In genomic region chr11:65555693-65556231, GRCh38 we compare ENCODE assay signal across 9 cellular contexts. TPM values are rescaled to one million over a fixed set of nuclear protein-coding genes. Genes with fewer than 3 reads are reported as not detected.
DNase-seq lines count a peak whose midpoint lies in the region; ATAC-seq and TF ChIP-seq lines count a peak whose summit lies in the region.
"Had no signal": no experiment of that assay in that cellular context is flagged by ENCODE, and none has a peak within 500 bp of the region (broad histone marks: within the 10 kb centered on the region; RNA-seq: fewer than 3 reads in every experiment).

No MANE protein-coding gene starts in this region.

- H3K27me3 Mint-ChIP-seq in CD8-positive, alpha-beta memory T cell: peaks cover 0 to 2% of the 10 kb centered on the region in 2 donors
- H3K27me3 Mint-ChIP-seq in dendritic cell treated with granulocyte-macrophage colony-stimulating factor and Interleukin-4, amounts not matched to agents 40 ng/mL and 50 ng/mL, for 4 days: peaks cover 49% of the 10 kb centered on the region

- intact Hi-C loops in dendritic cell treated with granulocyte-macrophage colony-stimulating factor and Interleukin-4, amounts not matched to agents 40 ng/mL and 50 ng/mL, for 4 days (cut with micrococcal nuclease): no loop called here

- H3K27ac Mint-ChIP-seq in CD8-positive, alpha-beta memory T cell: peak overlapping the region; percentile 61 to 98 (median 87)
- H3K27ac Mint-ChIP-seq in dendritic cell treated with granulocyte-macrophage colony-stimulating factor and Interleukin-4, amounts not matched to agents 40 ng/mL and 50 ng/mL, for 4 days: peak overlapping the region; percentile 39

- H3K9me3 ChIP-seq in CD8-positive, alpha-beta memory T cell (ENCODE audit: low read length): no peaks in the 10 kb centered on the region
- H3K9me3 ChIP-seq in Peyer's patch: no peaks in the 10 kb centered on the region

- POLR2A ChIA-PET in CD8-positive, alpha-beta memory T cell (lab: Charles Lee): interaction anchor here (1.5 kb wide), 1 partner anchor 10 kb away, joined by 17 read pairs; no protein-coding TSS in a partner anchor

- H3K36me3 Mint-ChIP-seq in CD8-positive, alpha-beta memory T cell: peaks cover 0 to 11% (median 9%) of the 10 kb centered on the region in 3 donors
- H3K36me3 Mint-ChIP-seq in dendritic cell treated with granulocyte-macrophage colony-stimulating factor and Interleukin-4, amounts not matched to agents 40 ng/mL and 50 ng/mL, for 4 days (ENCODE audit: low read depth): no peaks in the 10 kb centered on the region

- no peaks in the 10 kb centered on the region for H3K36me3 ChIP-seq in CD8-positive, alpha-beta memory T cell (ENCODE audit: insufficient read depth, low read length)
- no peaks in the 10 kb centered on the region for H3K36me3 ChIP-seq in Peyer's patch

- TF ChIP-seq POLR2A in Peyer's patch (IDR thresholded peaks at IDR 0.05): no peak

- H3K4me3 ChIP-seq in CD8-positive, alpha-beta memory T cell (ENCODE audit: low read length): peak overlapping the region; percentile 8
- no peak overlapping the region for H3K4me3 ChIP-seq in Peyer's patch

- no peak overlapping the region for H3K27ac ChIP-seq in CD8-positive, alpha-beta memory T cell (ENCODE audit: low read depth, low read length)
- H3K27ac ChIP-seq in Peyer's patch: peak overlapping the region in 3 of 4 donors; percentile 88 to 90 (median 89)
- no peak overlapping the region for H3K27ac ChIP-seq in caudate nucleus (ENCODE audit: low read depth, low read length)
- H3K27ac ChIP-seq: HL-60 had no signal

- ATAC-seq in omental fat pad (ENCODE audit: low FRiP score): peak; percentile 15
- no peak for ATAC-seq in GM18519 (IDR thresholded peaks at IDR 0.05; ENCODE audit: low FRiP score, unreplicated experiment)

- CTCF ChIA-PET in CD8-positive, alpha-beta memory T cell (lab: Charles Lee): interaction anchor here (0.7 to 2.0 kb wide), 4 partner anchors 9 to 32 kb away, joined by 3 to 14 read pairs (median 5); no protein-coding TSS in a partner anchor

- H3K9me3 Mint-ChIP-seq in CD8-positive, alpha-beta memory T cell: no peaks in the 10 kb centered on the region
- no peaks in the 10 kb centered on the region for H3K9me3 Mint-ChIP-seq in dendritic cell treated with granulocyte-macrophage colony-stimulating factor and Interleukin-4, amounts not matched to agents 40 ng/mL and 50 ng/mL, for 4 days

- peaks cover 77% of the 10 kb centered on the region for H3K4me1 ChIP-seq in CD8-positive, alpha-beta memory T cell (ENCODE audit: insufficient read depth, low read length)
- peaks cover 14 to 82% (median 22%) of the 10 kb centered on the region in 4 donors for H3K4me1 ChIP-seq in Peyer's patch

- no peak for DNase-seq in CD8-positive, alpha-beta memory T cell
- DNase-seq in Peyer's patch: peak in 1 of 3 donors; percentile 65
- no peak for DNase-seq in omental fat pad (ENCODE audit: low spot score)
- DNase-seq in caudate nucleus (lab: John Stamatoyannopoulos, UW): no peak
- no peak for DNase-seq in stimulated activated CD4-positive, alpha-beta T cell treated with anti-CD3 and anti-CD28 coated beads, Interleukin-2, amount 100 ng/mL, for 48 hours
- DNase-seq in NCI-H446 (lab: John Stamatoyannopoulos, UW): no peak

- no peak for TF ChIP-seq CTCF in Peyer's patch (IDR thresholded peaks at IDR 0.05)
- TF ChIP-seq CTCF in omental fat pad (IDR thresholded peaks at IDR 0.05): no peak

- no peaks in the 10 kb centered on the region for H3K27me3 ChIP-seq in CD8-positive, alpha-beta memory T cell (ENCODE audit: insufficient read depth, low read length, poor library complexity, severe bottlenecking)
- H3K27me3 ChIP-seq in Peyer's patch: no peaks in the 10 kb centered on the region

- H3K4me3 Mint-ChIP-seq in CD8-positive, alpha-beta memory T cell: peak overlapping the region in 5 of 7 donors; percentile 23 to 92 (median 87)
- H3K4me3 Mint-ChIP-seq in dendritic cell treated with granulocyte-macrophage colony-stimulating factor and Interleukin-4, amounts not matched to agents 40 ng/mL and 50 ng/mL, for 4 days: no peak overlapping the region

- H3K4me1 Mint-ChIP-seq in CD8-positive, alpha-beta memory T cell: peaks cover 54 to 76% (median 55%) of the 10 kb centered on the region in 3 donors
- peaks cover 71% of the 10 kb centered on the region for H3K4me1 Mint-ChIP-seq in dendritic cell treated with granulocyte-macrophage colony-stimulating factor and Interleukin-4, amounts not matched to agents 40 ng/mL and 50 ng/mL, for 4 days (ENCODE audit: low read depth)

RNA-seq across cellular contexts. Expression of gene LTBP3, which starts 2.4 kb away (rescaled TPM):
- total RNA-seq in CD8-positive, alpha-beta memory T cell: 10 to 100 TPM; 33.2 to 35.4 TPM
- polyA plus RNA-seq in CD8-positive, alpha-beta memory T cell: 17.9 TPM
- 100 to 1,000 TPM in 1 of 4 donors, 10 to 100 TPM in 3; 42.0 to 150 (median 88.3) TPM for total RNA-seq in Peyer's patch
- total RNA-seq in omental fat pad: 10 to 100 TPM; 67.3 to 84.8 (median 76.5) TPM

RNA-seq across cellular contexts. Expression of gene ZNRD2, which starts 14.5 kb away (rescaled TPM):
- total RNA-seq in CD8-positive, alpha-beta memory T cell: 10 to 100 TPM; 69.6 to 77.9 TPM
- polyA plus RNA-seq in CD8-positive, alpha-beta memory T cell: 81.4 TPM
- total RNA-seq in Peyer's patch: 10 to 100 TPM; 16.5 to 25.7 (median 25.4) TPM
- 10 to 100 TPM; 41.1 to 56.1 (median 50.1) TPM for total RNA-seq in omental fat pad

RNA-seq across cellular contexts. Expression of gene FAM89B, which starts 16.6 kb away (rescaled TPM):
- total RNA-seq in CD8-positive, alpha-beta memory T cell: 10 to 100 TPM; 30.8 to 34.1 TPM
- polyA plus RNA-seq in CD8-positive, alpha-beta memory T cell: 138 TPM
- total RNA-seq in Peyer's patch: 10 to 100 TPM; 30.8 to 44.6 (median 32.4) TPM
- 10 to 100 TPM; 29.1 to 37.4 (median 33.1) TPM for total RNA-seq in omental fat pad

RNA-seq across cellular contexts. Expression of gene EHBP1L1, which starts 20.1 kb away (rescaled TPM):
- 100 to 1,000 TPM in 1 of 2 experiments, 10 to 100 TPM in 1; 97.3 to 100 TPM for total RNA-seq in CD8-positive, alpha-beta memory T cell
- 25.1 TPM for polyA plus RNA-seq in CD8-positive, alpha-beta memory T cell
- total RNA-seq in Peyer's patch: 100 to 1,000 TPM in 3 of 4 donors, 10 to 100 TPM in 1; 65.2 to 163 (median 121) TPM
- 100 to 1,000 TPM in 1 of 4 donors, 10 to 100 TPM in 3; 21.2 to 125 (median 65.6) TPM for total RNA-seq in omental fat pad

RNA-seq across cellular contexts. Expression of gene SCYL1, which starts 30.9 kb away (rescaled TPM):
- total RNA-seq in CD8-positive, alpha-beta memory T cell: 10 to 100 TPM; 85.1 to 88.5 TPM
- polyA plus RNA-seq in CD8-positive, alpha-beta memory T cell: 42.1 TPM
- total RNA-seq in Peyer's patch (10 to 100 TPM; 73.4 to 88.1 (median 79.0) TPM), omental fat pad (100 to 1,000 TPM in 1 of 4 donors, 10 to 100 TPM in 3; 75.4 to 105 (median 88.8) TPM)

Comparison
In these comparisons a context has a peak if more than half of its experiments do, and no peak if none do; other contexts are left out.
1. H3K27ac ChIP-seq: peak in Peyer's patch (3 of 4); none in CD8-positive, alpha-beta memory T cell (single experiment) and caudate nucleus (single experiment).